ENCODE assay signal across 17 cellular contexts in the genomic region with DNA sequence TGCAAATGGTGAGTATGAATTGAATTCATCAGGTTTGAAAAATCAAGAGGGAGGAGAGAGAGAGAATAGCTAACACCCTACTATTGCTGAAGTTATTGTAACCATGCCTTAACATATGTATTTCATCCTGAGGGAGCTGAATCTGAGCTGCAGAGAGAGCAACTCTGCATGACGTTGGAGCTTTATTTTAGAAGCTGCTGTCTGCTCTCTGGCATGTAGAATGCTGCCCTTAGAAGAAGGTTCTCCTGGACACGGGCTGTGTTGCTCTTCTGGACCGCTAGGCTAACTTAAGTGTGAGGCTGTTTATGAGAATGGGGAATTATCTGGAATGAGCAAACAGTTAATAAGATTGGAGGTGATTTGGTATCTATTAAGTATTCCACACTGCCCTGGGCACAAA.
DNase-seq lines count a peak whose midpoint lies in the region; ATAC-seq and TF ChIP-seq lines count a peak whose summit lies in the region.
"Had no signal": no experiment of that assay in that cellular context is flagged by ENCODE, and none has a peak within 500 bp of the region (broad histone marks: within the 10 kb centered on the region; RNA-seq: fewer than 3 reads in every experiment).

No MANE protein-coding gene starts in this region.

- H3K9me3 ChIP-seq in esophagus muscularis mucosa (no peaks in the 10 kb centered on the region), skeletal muscle tissue (ENCODE audit: control insufficient read depth in 3 of 3, low read length in 3 of 3) (peaks cover 0 to 2% (median 0%) of the 10 kb centered on the region in 3 donors)
- H3K9me3 ChIP-seq: A549, Caco-2 had no signal

- no peak for DNase-seq in Right ventricle myocardium inferior (ENCODE audit: missing footprints)
- no peak for DNase-seq in cardiac septum (ENCODE audit: low spot score)
- peak; percentile 87 for DNase-seq in esophagus muscularis mucosa (ENCODE audit: extremely low spot score)
- DNase-seq in left ventricle myocardium superior: no peak
- no peak for DNase-seq in NCI-H69 (lab: John Stamatoyannopoulos, UW)
- no peak for DNase-seq in foreskin keratinocyte
- no peak for DNase-seq in GM13976 (ENCODE audit: low spot score)
- DNase-seq: AML-193; Caco-2; CD4-positive, alpha-beta T cell; HCEC 1CT had no signal

- H3K27ac ChIP-seq in esophagus muscularis mucosa (replicated peaks in 1 of 4) (no peak overlapping the region), skeletal muscle tissue (ENCODE audit: low read depth, low read length) (peak overlapping the region; percentile 14), foreskin keratinocyte (no peak overlapping the region)
- H3K27ac ChIP-seq: 22Rv1, A549, C4-2B, HL-60 had no signal

- intact Hi-C loops in Right ventricle myocardium inferior (cut with DNase I) (no loop called here), cardiac septum (cut with DNase I) (no loop called here), esophagus muscularis mucosa (cut with DNase I) (no loop called here), left ventricle myocardium superior (cut with micrococcal nuclease) (no loop called here)

- no peak for TF ChIP-seq EP300 in esophagus muscularis mucosa (IDR thresholded peaks at IDR 0.05)

- H3K36me3 ChIP-seq in esophagus muscularis mucosa (no peaks in the 10 kb centered on the region), skeletal muscle tissue (ENCODE audit: control insufficient read depth in 3 of 3, insufficient read depth in 3 of 3, low read length in 3 of 3) (no peaks in the 10 kb centered on the region)

- no peak overlapping the region for H3K9ac ChIP-seq in skeletal muscle tissue (ENCODE audit: low read depth in 1 of 3, low read length in 3 of 3)

- no peaks in the 10 kb centered on the region for H3K27me3 ChIP-seq in esophagus muscularis mucosa
- H3K27me3 ChIP-seq in skeletal muscle tissue (ENCODE audit: control insufficient read depth in 3 of 3, insufficient read depth in 3 of 3, low read length in 3 of 3): no peaks in the 10 kb centered on the region
- peaks cover 20% of the 10 kb centered on the region for H3K27me3 ChIP-seq in foreskin keratinocyte

- TF ChIP-seq CTCF in esophagus muscularis mucosa (IDR thresholded peaks at IDR 0.05): no peak
- no peak for TF ChIP-seq CTCF in foreskin keratinocyte (conservative IDR thresholded peaks at IDR 0.05)
- no peak for TF ChIP-seq CTCF in GM13976 (IDR thresholded peaks at IDR 0.05; ENCODE audit: borderline replicate concordance, control extremely low read depth, extremely low read depth, insufficient read depth, missing control alignments)

- WGBS in esophagus muscularis mucosa: 59% methylated on average over 3 of the region's 3 CpGs

- no peak for TF ChIP-seq POLR2A in esophagus muscularis mucosa (IDR thresholded peaks at IDR 0.05; ENCODE audit: low read depth)

- no peak overlapping the region for H3K4me3 ChIP-seq in esophagus muscularis mucosa
- H3K4me3 ChIP-seq in skeletal muscle tissue (ENCODE audit: low read length in 3 of 3): peak overlapping the region in 1 of 3 donors; percentile 9
- H3K4me3 ChIP-seq: A549, GM23338 had no signal

- ATAC-seq in Right ventricle myocardium inferior (peak; percentile 71), left ventricle myocardium superior (peak; percentile 98), foreskin keratinocyte (no peak)
- ATAC-seq: A549, GM23338 had no signal

- in situ Hi-C loops in GM13976 (cut with MboI; ENCODE audit: low sequenced_read_pairs, unreplicated experiment): no loop called here

- H3K4me1 ChIP-seq in esophagus muscularis mucosa (peaks cover 0 to 7% (median 2%) of the 10 kb centered on the region in 4 donors), skeletal muscle tissue (ENCODE audit: control insufficient read depth in 3 of 3, insufficient read depth in 3 of 3, low read length in 3 of 3) (peaks cover 0 to 8% (median 6%) of the 10 kb centered on the region in 3 donors), foreskin keratinocyte (no peaks in the 10 kb centered on the region)
- H3K4me1 ChIP-seq: A549, Caco-2 had no signal
